Comparison of ENCODE assay signal across 9 cellular contexts in the genomic region with DNA sequence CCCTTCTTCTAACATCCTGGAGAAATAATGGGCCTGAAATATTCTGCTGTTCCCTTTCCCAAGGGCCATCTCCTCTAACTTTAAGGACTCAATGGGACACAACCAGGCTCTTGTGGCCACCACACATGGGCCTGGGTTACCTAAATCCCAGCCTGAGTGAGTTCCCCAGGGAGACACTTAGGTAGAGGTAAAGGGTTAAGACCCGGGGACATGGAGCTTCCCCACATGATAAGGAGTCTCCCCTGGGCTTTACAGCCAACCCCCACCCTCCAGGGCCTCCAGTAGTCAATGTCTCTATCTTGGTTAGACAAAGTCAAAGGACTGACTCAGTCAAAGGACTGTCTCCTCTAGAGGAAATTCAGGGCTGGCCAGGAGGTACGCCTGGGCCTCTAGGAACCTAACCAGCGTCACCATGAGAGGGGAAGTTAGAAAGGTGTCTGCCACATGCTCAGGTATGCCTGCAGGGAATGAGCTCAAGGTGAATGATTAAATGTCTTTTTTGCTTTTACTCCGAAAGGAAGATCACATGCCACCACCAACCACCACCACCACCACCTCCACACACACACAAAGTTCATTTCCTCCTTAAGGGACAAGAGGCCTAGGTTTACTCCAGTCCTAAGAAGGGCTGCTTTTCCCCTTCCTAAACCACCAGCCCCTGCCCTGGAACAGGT. TPM values are rescaled to one million over a fixed set of nuclear protein-coding genes. Genes with fewer than 3 reads are reported as not detected.
DNase-seq lines count a peak whose midpoint lies in the region; ATAC-seq and TF ChIP-seq lines count a peak whose summit lies in the region.
"Had no signal": no experiment of that assay in that cellular context is flagged by ENCODE, and none has a peak within 500 bp of the region (broad histone marks: within the 10 kb centered on the region; RNA-seq: fewer than 3 reads in every experiment).

No MANE protein-coding gene starts in this region.

- H3K36me3 ChIP-seq in GM23248 (ENCODE audit: low read depth): peaks cover 34% of the 10 kb centered on the region
- peaks cover 17% of the 10 kb centered on the region for H3K36me3 ChIP-seq in fibroblast of lung (ENCODE audit: control insufficient read depth, insufficient read depth, low read length)

- H3K9ac ChIP-seq in GM23248 (peak overlapping the region; percentile 99), fibroblast of lung (ENCODE audit: insufficient read depth, low read length) (no peak overlapping the region)

- in situ Hi-C loops in GM23248 (cut with MboI): loop anchor here (10.0 kb wide), 2 partner anchors 261 to 531 kb away; no protein-coding TSS in a partner anchor

- no peak overlapping the region for H3K4me3 Mint-ChIP-seq in activated CD4-positive, alpha-beta memory T cell treated with anti-CD3 and anti-CD28 coated beads, Interleukin-2, amount 10 ng/mL, durations not matched to agents 7 days and 5 days

- peaks cover 44% of the 10 kb centered on the region for H3K36me3 Mint-ChIP-seq in activated CD4-positive, alpha-beta memory T cell treated with anti-CD3 and anti-CD28 coated beads, Interleukin-2, amount 10 ng/mL, durations not matched to agents 7 days and 5 days (ENCODE audit: low read depth)

- H4K20me1 ChIP-seq in GM23248 (ENCODE audit: insufficient read depth) (peaks cover 5% of the 10 kb centered on the region; the same call in 1 of the 2 replicates), fibroblast of lung (ENCODE audit: control insufficient read depth, extremely low read depth, insufficient read depth, low read length) (no peaks in the 10 kb centered on the region)

- H3K27me3 ChIP-seq in GM23248 (replicated peaks; ENCODE audit: insufficient read depth) (no peaks in the 10 kb centered on the region), fibroblast of lung (ENCODE audit: control insufficient read depth, insufficient read depth, low read length) (no peaks in the 10 kb centered on the region)

- intact Hi-C loops in posterior vena cava (cut with DNase I): loop anchor here in 1 of 2 donors (10.0 kb wide), 2 partner anchors 391 to 641 kb away; no protein-coding TSS in a partner anchor

- peaks cover 67% of the 10 kb centered on the region for H3F3A ChIP-seq in GM23248 (ENCODE audit: insufficient read depth)

- H3K79me2 ChIP-seq in GM23248 (ENCODE audit: insufficient read depth) (peaks cover 36% of the 10 kb centered on the region), fibroblast of lung (ENCODE audit: control insufficient read depth, insufficient read depth, low read length) (peaks cover 35% of the 10 kb centered on the region)

- WGBS in GM23248 (ENCODE audit: low coverage in 1 of 2, low lambda C conversion rate in 2 of 2, missing lambda C conversion rate in 2 of 2), 2 experiments: 35 to 42% methylated on average over 4 of the region's 4 CpGs

- H3K9me3 ChIP-seq in GM23248 (ENCODE audit: low read depth): no peaks in the 10 kb centered on the region
- H3K9me3 ChIP-seq in fibroblast of lung (ENCODE audit: control insufficient read depth, insufficient read depth, low read depth, low read length): no peaks in the 10 kb centered on the region

- H3K9me3 Mint-ChIP-seq in activated CD4-positive, alpha-beta memory T cell treated with anti-CD3 and anti-CD28 coated beads, Interleukin-2, amount 10 ng/mL, durations not matched to agents 7 days and 5 days: no peaks in the 10 kb centered on the region

- DNase-seq in GM23248: peak; percentile 76
- peak; percentile 59 for DNase-seq in activated CD4-positive, alpha-beta memory T cell treated with anti-CD3 and anti-CD28 coated beads, Interleukin-2, amount 10 ng/mL, durations not matched to agents 7 days and 5 days
- DNase-seq in fibroblast of lung (ENCODE audit: low read depth in 2 of 2): peak; percentile 44 to 75
- DNase-seq in posterior vena cava (ENCODE audit: low spot score): peak; percentile 82
- DNase-seq in putamen (ENCODE audit: low spot score): no peak

- POLR2A ChIA-PET in activated CD4-positive, alpha-beta memory T cell treated with anti-CD3 and anti-CD28 coated beads, Interleukin-2, amount 10 ng/mL, durations not matched to agents 7 days and 5 days (lab: Charles Lee): interaction anchor here (0.7 to 12.6 kb wide), 11 partner anchors 10 to 535 kb away, joined by 3 to 496 read pairs (median 5); no protein-coding TSS in a partner anchor

- CTCF ChIA-PET in activated CD4-positive, alpha-beta memory T cell treated with anti-CD3 and anti-CD28 coated beads, Interleukin-2, amount 10 ng/mL, durations not matched to agents 7 days and 5 days (lab: Charles Lee): interaction anchor here (0.6 to 1.9 kb wide), 4 partner anchors 30 to 1085 kb away, joined by 3 to 7 read pairs (median 5); no protein-coding TSS in a partner anchor

- H3K4me3 ChIP-seq in GM23248 (no peak overlapping the region), fibroblast of lung (replicated peaks in 1 of 4; ENCODE audit: control extremely low read depth in 1 of 4, insufficient read depth in 1 of 4, low read depth in 3 of 4, low read length in 4 of 4) (no peak overlapping the region)

- ATAC-seq in GM18511 (IDR thresholded peaks at IDR 0.05; ENCODE audit: unreplicated experiment): no peak
- no peak for ATAC-seq in HG03045 (IDR thresholded peaks at IDR 0.05; ENCODE audit: unreplicated experiment)
- ATAC-seq in HG03354 (IDR thresholded peaks at IDR 0.05; ENCODE audit: poor library complexity, severe bottlenecking, unreplicated experiment): no peak

- no peaks in the 10 kb centered on the region for H3K9me2 ChIP-seq in GM23248 (ENCODE audit: insufficient read depth)

- peaks cover 50% of the 10 kb centered on the region for H3K4me1 ChIP-seq in GM23248 (ENCODE audit: insufficient read depth)
- peaks cover 19% of the 10 kb centered on the region for H3K4me1 ChIP-seq in fibroblast of lung (ENCODE audit: control insufficient read depth, extremely low read depth, insufficient read depth, low read length)

- no peaks in the 10 kb centered on the region for H3K27me3 Mint-ChIP-seq in activated CD4-positive, alpha-beta memory T cell treated with anti-CD3 and anti-CD28 coated beads, Interleukin-2, amount 10 ng/mL, durations not matched to agents 7 days and 5 days

- H2AFZ ChIP-seq in GM23248: no peak overlapping the region
- H2AFZ ChIP-seq in fibroblast of lung (ENCODE audit: low read length): no peak overlapping the region

- no peak for TF ChIP-seq CTCF in fibroblast of lung (conservative IDR thresholded peaks at IDR 0.05 in 1 of 2, IDR thresholded peaks at IDR 0.05 in 1 of 2; ENCODE audit: low read depth in 1 of 2, low read length in 2 of 2)

- H3K27ac ChIP-seq in GM23248: peak overlapping the region; percentile 100
- peak overlapping the region; percentile 60 for H3K27ac ChIP-seq in fibroblast of lung (ENCODE audit: insufficient read depth, low read length)
- H3K27ac ChIP-seq: HL-60 had no signal

- H3K4me1 Mint-ChIP-seq in activated CD4-positive, alpha-beta memory T cell treated with anti-CD3 and anti-CD28 coated beads, Interleukin-2, amount 10 ng/mL, durations not matched to agents 7 days and 5 days: peaks cover 82% of the 10 kb centered on the region

- peak overlapping the region; percentile 88 for H3K27ac Mint-ChIP-seq in activated CD4-positive, alpha-beta memory T cell treated with anti-CD3 and anti-CD28 coated beads, Interleukin-2, amount 10 ng/mL, durations not matched to agents 7 days and 5 days

- H3K4me2 ChIP-seq in GM23248 (ENCODE audit: unreplicated experiment) (peak overlapping the region; percentile 1), fibroblast of lung (ENCODE audit: extremely low read depth, insufficient read depth, low read length) (no peak overlapping the region)

RNA-seq across cellular contexts. Expression of gene ZFP36L1, which starts 6.9 kb away (rescaled TPM):
- 88.0 and 92.9 TPM in 2 replicates for total RNA-seq in GM23248 (2014; rRNA removed; shearing (Covaris generic))
- polyA plus RNA-seq in GM23248 (2016; fragmentation: Nextera tagmentation; extraction: Ambion mirVana) (599 and 620 TPM in 2 replicates), fibroblast of lung (41.7 and 58.6 TPM in 2 replicates)
- 100 to 1,000 TPM in 1 of 2 experiments, 10 to 100 TPM in 1; 96.1 to 103 TPM for total RNA-seq in activated CD4-positive, alpha-beta memory T cell treated with anti-CD3 and anti-CD28 coated beads, Interleukin-2, amount 10 ng/mL, durations not matched to agents 7 days and 5 days
- total RNA-seq in fibroblast of lung (13.9 and 22.0 TPM in 2 replicates), posterior vena cava (100 to 1,000 TPM; 311 to 319 TPM)
- 111 and 130 TPM in 2 replicates for polyA plus RNA-seq in fibroblast of lung (2012)
- 82.5 and 113 TPM in 2 replicates for polyA minus RNA-seq in fibroblast of lung (ENCODE audit: low replicate concordance)
